ENCODE assay signal across 21 cellular contexts in the genomic region with DNA sequence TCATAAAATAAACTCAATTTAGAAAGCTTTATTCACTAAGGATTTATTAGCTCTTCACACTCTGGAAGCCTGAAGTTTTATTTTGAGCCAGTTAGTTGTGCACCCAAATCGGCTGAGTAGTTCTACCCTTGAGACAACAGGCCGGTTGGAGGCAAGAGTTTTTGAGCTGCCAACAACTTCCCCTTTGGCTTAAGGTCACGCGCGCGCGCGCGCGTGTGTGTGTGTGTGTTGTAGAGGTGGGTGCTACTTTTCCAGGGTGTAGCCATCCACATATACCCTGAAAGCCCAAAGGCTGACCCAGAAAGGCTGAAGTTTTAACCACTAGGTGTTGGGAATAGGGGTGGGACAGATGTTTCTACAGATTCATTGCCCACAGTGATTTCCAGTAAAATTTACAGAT.
"Had no signal": no experiment of that assay in that cellular context is flagged by ENCODE, and none has a peak within 500 bp of the region (broad histone marks: within the 10 kb centered on the region; RNA-seq: fewer than 3 reads in every experiment).

No MANE protein-coding gene starts in this region.

- H3K27me3 ChIP-seq: breast epithelium, upper lobe of right lung had no signal

- H3K4me3 ChIP-seq: breast epithelium, mucosa of descending colon, spleen, thoracic aorta, upper lobe of right lung had no signal

- H3K27ac Mint-ChIP-seq: activated naive CD8-positive, alpha-beta T cell treated with anti-CD3 and anti-CD28 coated beads for 36 hours; activated T-cell treated with anti-CD3 and anti-CD28 coated beads, Interleukin-2, amount 50 U/mL, for 24 hours; activated T-helper 17 cell treated with anti-CD3 and anti-CD28 coated beads, Interleukin-2, amount 50 U/mL, for 72 hours; naive B cell; T-cell; T-helper 2 cell treated with Interferon-gamma antibody and Interleukin-4, amounts not matched to agents 5 μg/mL and 100 μg/mL, for 36 hours had no signal

- H3K4me1 ChIP-seq: breast epithelium, spleen, upper lobe of right lung had no signal

- DNase-seq: activated naive CD8-positive, alpha-beta T cell treated with anti-CD3 and anti-CD28 coated beads for 36 hours; activated T-cell treated with anti-CD3 and anti-CD28 coated beads, Interleukin-2, amount 50 U/mL, for 24 hours; amniotic stem cell; effector memory CD4-positive, alpha-beta T cell; mesenchymal stem cell; naive B cell; occipital lobe; posterior cingulate gyrus; spleen; stimulated activated CD4-positive, alpha-beta T cell treated with anti-CD3 and anti-CD28 coated beads, Interleukin-4, amount 100 ng/mL, for 1 hour; stimulated activated naive CD4-positive, alpha-beta T cell; T-cell; upper lobe of right lung had no signal

- H3K9me3 Mint-ChIP-seq: activated naive CD8-positive, alpha-beta T cell treated with anti-CD3 and anti-CD28 coated beads for 36 hours; activated T-cell treated with anti-CD3 and anti-CD28 coated beads, Interleukin-2, amount 50 U/mL, for 24 hours; activated T-helper 17 cell treated with anti-CD3 and anti-CD28 coated beads, Interleukin-2, amount 50 U/mL, for 72 hours; central memory CD8-positive, alpha-beta T cell; T-helper 2 cell treated with Interferon-gamma antibody and Interleukin-4, amounts not matched to agents 5 μg/mL and 100 μg/mL, for 36 hours had no signal

- H3K36me3 ChIP-seq: breast epithelium, spleen, thoracic aorta, upper lobe of right lung had no signal

- H3K9me3 ChIP-seq: breast epithelium, mucosa of descending colon, spleen, thoracic aorta, upper lobe of right lung had no signal

- H3K36me3 Mint-ChIP-seq: activated naive CD8-positive, alpha-beta T cell treated with anti-CD3 and anti-CD28 coated beads for 36 hours; naive B cell; T-cell had no signal

- H3K27ac ChIP-seq: breast epithelium, spleen, thoracic aorta, upper lobe of right lung had no signal

- ATAC-seq: activated T-helper 17 cell treated with anti-CD3 and anti-CD28 coated beads, Interleukin-2, amount 50 U/mL, for 72 hours; esophagus mucosa; mucosa of descending colon; T-cell; upper lobe of right lung had no signal

- H3K4me1 Mint-ChIP-seq: activated naive CD8-positive, alpha-beta T cell treated with anti-CD3 and anti-CD28 coated beads for 36 hours; activated T-helper 17 cell treated with anti-CD3 and anti-CD28 coated beads, Interleukin-2, amount 50 U/mL, for 72 hours; central memory CD8-positive, alpha-beta T cell; naive B cell; T-cell had no signal

- H3K4me3 Mint-ChIP-seq: activated naive CD8-positive, alpha-beta T cell treated with anti-CD3 and anti-CD28 coated beads for 36 hours; activated T-cell treated with anti-CD3 and anti-CD28 coated beads, Interleukin-2, amount 50 U/mL, for 24 hours; activated T-helper 17 cell treated with anti-CD3 and anti-CD28 coated beads, Interleukin-2, amount 50 U/mL, for 72 hours; central memory CD8-positive, alpha-beta T cell; naive B cell; neural crest cell; T-cell; T-helper 2 cell treated with Interferon-gamma antibody and Interleukin-4, amounts not matched to agents 5 μg/mL and 100 μg/mL, for 36 hours had no signal
